ENCODE assay signal across 21 cellular contexts in the genomic region with DNA sequence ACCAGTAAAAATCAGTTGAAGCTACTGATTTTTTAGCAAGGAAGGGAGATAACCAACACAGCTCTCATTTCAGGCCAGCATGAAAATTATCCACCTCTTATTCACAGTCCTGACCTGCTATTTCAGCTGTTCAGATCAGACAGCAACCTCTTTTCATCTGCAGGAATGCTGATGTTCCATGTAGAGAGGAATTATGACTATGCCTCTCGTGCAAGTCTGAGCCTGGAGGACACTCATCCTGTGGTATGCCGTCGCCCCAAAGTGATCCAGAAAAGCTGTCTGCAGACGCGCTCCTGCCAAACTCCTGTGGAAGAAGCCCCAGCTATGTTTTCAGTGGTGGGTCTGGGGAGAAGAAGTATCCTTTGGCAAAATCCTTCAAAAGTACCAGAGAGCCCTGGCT.
DNase-seq lines count a peak whose midpoint lies in the region; ATAC-seq and TF ChIP-seq lines count a peak whose summit lies in the region.
"Had no signal": no experiment of that assay in that cellular context is flagged by ENCODE, and none has a peak within 500 bp of the region (broad histone marks: within the 10 kb centered on the region; RNA-seq: fewer than 3 reads in every experiment).

No MANE protein-coding gene starts in this region.

- H3F3A ChIP-seq in GM23338 (replicated peaks; ENCODE audit: low read depth) (no peaks in the 10 kb centered on the region), SK-N-SH (replicated peaks; ENCODE audit: insufficient read depth) (no peaks in the 10 kb centered on the region)

- H3K79me2 ChIP-seq in GM23338 (replicated peaks; ENCODE audit: insufficient read depth) (no peaks in the 10 kb centered on the region), SK-N-SH (ENCODE audit: insufficient read depth) (no peaks in the 10 kb centered on the region)

- ATAC-seq in GM23338, result no peak
- ATAC-seq: mucosa of descending colon, SK-N-SH treated with all-trans-retinoic acid at 6 μM for 48 hours had no signal

- peak overlapping the region; percentile 18 for H3K9ac ChIP-seq in skeletal muscle satellite cell (ENCODE audit: low read depth, low read length)
- H3K9ac ChIP-seq in SK-N-SH, result no peak overlapping the region

- H3K27ac Mint-ChIP-seq in GM23338, result no peak overlapping the region
- H3K27ac Mint-ChIP-seq: activated CD4-positive, alpha-beta memory T cell treated with anti-CD3 and anti-CD28 coated beads for 36 hours; activated naive CD8-positive, alpha-beta T cell treated with anti-CD3 and anti-CD28 coated beads, Interleukin-2, amount 10 ng/mL, durations not matched to agents 7 days and 5 days; stimulated activated naive CD8-positive, alpha-beta T cell treated with anti-CD3 and anti-CD28 coated beads, Interleukin-15, Interleukin-2, amounts not matched to agents 100 ng/mL and 50 ng/mL, for 24 hours had no signal

- H4K20me1 ChIP-seq in GM23338 (replicated peaks; ENCODE audit: insufficient read depth) (no peaks in the 10 kb centered on the region), SK-N-SH (ENCODE audit: insufficient read depth) (no peaks in the 10 kb centered on the region)

- no peak for TF ChIP-seq EP300 in SK-N-SH (IDR thresholded peaks at IDR 0.05; ENCODE audit: borderline replicate concordance in 1 of 2, low read depth in 1 of 2, low read length in 1 of 2)

- DNase-seq in GM23338 (ENCODE audit: low spot score) (no peak), amniotic epithelial cell (ENCODE audit: low read depth) (peak; percentile 51), foreskin fibroblast (peak; percentile 18 to 61), GM10266 (ENCODE audit: extremely low spot score) (no peak), ecto neural progenitor cell (ENCODE audit: low spot score) (no peak), SKM-1 treated with dmso at 0.1 percent for 144 hours (lab: John Stamatoyannopoulos, UW; ENCODE audit: unreplicated experiment) (no peak), SK-N-SH (no peak)
- DNase-seq: activated CD4-positive, alpha-beta memory T cell treated with anti-CD3 and anti-CD28 coated beads for 36 hours; activated CD4-positive, CD25-positive, alpha-beta regulatory T cell; activated naive CD8-positive, alpha-beta T cell treated with anti-CD3 and anti-CD28 coated beads, Interleukin-2, amount 10 ng/mL, durations not matched to agents 7 days and 5 days; left ventricle myocardium inferior; mucosa of descending colon; NCI-H1436 treated with DMSO at 0.1 percent for 48 hours; NCI-H2171; NCI-H524; stimulated activated CD4-positive, alpha-beta T cell treated with anti-CD3 and anti-CD28 coated beads, Interleukin-4, amount 100 ng/mL, for 4 hours; T1000; thyroid gland had no signal

- CTCF ChIA-PET in SK-N-SH (lab: Yijun Ruan, JAX), result no interaction called here

- WGBS in SK-N-SH (ENCODE audit: low lambda C conversion rate), result 80% methylated on average over 3 of the region's 5 CpGs

- POLR2A ChIA-PET in SK-N-SH (lab: Yijun Ruan, JAX), result no interaction called here

- H3K4me2 ChIP-seq in GM23338, result no peak overlapping the region
- no peak overlapping the region for H3K4me2 ChIP-seq in skeletal muscle satellite cell (ENCODE audit: low read length)
- no peak overlapping the region for H3K4me2 ChIP-seq in SK-N-SH

- H3K9me3 ChIP-seq in skeletal muscle satellite cell (replicated peaks; ENCODE audit: low read length) (no peaks in the 10 kb centered on the region), SK-N-SH (no peaks in the 10 kb centered on the region)
- H3K9me3 ChIP-seq: thyroid gland had no signal

- H3K9me3 Mint-ChIP-seq in GM23338, result no peaks in the 10 kb centered on the region; the same call in 1 of the 3 replicates
- H3K9me3 Mint-ChIP-seq: activated naive CD8-positive, alpha-beta T cell treated with anti-CD3 and anti-CD28 coated beads, Interleukin-2, amount 10 ng/mL, durations not matched to agents 7 days and 5 days; stimulated activated naive CD8-positive, alpha-beta T cell treated with anti-CD3 and anti-CD28 coated beads, Interleukin-15, Interleukin-2, amounts not matched to agents 100 ng/mL and 50 ng/mL, for 24 hours had no signal

- H3K4me1 Mint-ChIP-seq in GM23338, result peaks cover 8% of the 10 kb centered on the region; the same call in 2 of the 3 replicates
- H3K4me1 Mint-ChIP-seq: activated naive CD8-positive, alpha-beta T cell treated with anti-CD3 and anti-CD28 coated beads, Interleukin-2, amount 10 ng/mL, durations not matched to agents 7 days and 5 days had no signal

- H3K4me3 ChIP-seq in GM23338 (no peak overlapping the region), foreskin fibroblast (ENCODE audit: low read depth in 1 of 2, low read length in 2 of 2) (no peak overlapping the region), skeletal muscle satellite cell (ENCODE audit: low read length) (no peak overlapping the region), SK-N-SH (ENCODE audit: low read depth in 2 of 2, low read length in 1 of 2) (no peak overlapping the region)
- H3K4me3 ChIP-seq: left ventricle myocardium inferior, mucosa of descending colon, thyroid gland had no signal

- no peaks in the 10 kb centered on the region for H3K36me3 Mint-ChIP-seq in GM23338 (ENCODE audit: low read depth)
- H3K36me3 Mint-ChIP-seq: activated CD4-positive, alpha-beta memory T cell treated with anti-CD3 and anti-CD28 coated beads for 36 hours; activated naive CD8-positive, alpha-beta T cell treated with anti-CD3 and anti-CD28 coated beads, Interleukin-2, amount 10 ng/mL, durations not matched to agents 7 days and 5 days had no signal

- no peaks in the 10 kb centered on the region for H3K36me3 ChIP-seq in GM23338 (ENCODE audit: insufficient read depth)
- H3K36me3 ChIP-seq in skeletal muscle satellite cell (ENCODE audit: insufficient read depth, low read length), result no peaks in the 10 kb centered on the region
- no peaks in the 10 kb centered on the region for H3K36me3 ChIP-seq in SK-N-SH (replicated peaks in 1 of 2; ENCODE audit: control insufficient read depth in 1 of 2, insufficient read depth in 2 of 2, low read length in 1 of 2)
- H3K36me3 ChIP-seq: left ventricle myocardium inferior, thyroid gland had no signal

- no peak for TF ChIP-seq RAD21 in SK-N-SH (IDR thresholded peaks at IDR 0.05; ENCODE audit: low read length)

- TF ChIP-seq CTCF in GM23338 (conservative IDR thresholded peaks at IDR 0.05; ENCODE audit: low read depth in 2 of 2) (no peak), foreskin fibroblast (IDR thresholded peaks at IDR 0.05; ENCODE audit: low read depth, low read length) (no peak), GM10266 (IDR thresholded peaks at IDR 0.05; ENCODE audit: control insufficient read depth, insufficient read depth, low read depth, missing control alignments) (no peak), SK-N-SH (IDR thresholded peaks at IDR 0.05) (no peak)

- peak overlapping the region; percentile 69; the same call in 1 of the 2 replicates for H2AFZ ChIP-seq in GM23338
- no peak overlapping the region for H2AFZ ChIP-seq in SK-N-SH (ENCODE audit: low read depth)

- no peaks in the 10 kb centered on the region for H3K4me1 ChIP-seq in GM23338 (ENCODE audit: insufficient read depth)
- peaks cover 12% of the 10 kb centered on the region for H3K4me1 ChIP-seq in skeletal muscle satellite cell (ENCODE audit: control insufficient read depth, insufficient read depth, low read length)
- no peaks in the 10 kb centered on the region; a peak in 1 of 4 replicates for H3K4me1 ChIP-seq in SK-N-SH (ENCODE audit: control insufficient read depth in 1 of 2, insufficient read depth in 2 of 2, low read depth in 1 of 2, low read length in 1 of 2)
- H3K4me1 ChIP-seq: left ventricle myocardium inferior, thyroid gland had no signal

- H3K27me3 ChIP-seq in GM23338 (ENCODE audit: insufficient read depth) (no peaks in the 10 kb centered on the region), skeletal muscle satellite cell (ENCODE audit: control insufficient read depth, insufficient read depth, low read length) (no peaks in the 10 kb centered on the region), SK-N-SH (ENCODE audit: insufficient read depth) (no peaks in the 10 kb centered on the region)
- H3K27me3 ChIP-seq: thyroid gland had no signal

- H3K9me2 ChIP-seq in GM23338 (ENCODE audit: insufficient read depth), result no peaks in the 10 kb centered on the region
- no peaks in the 10 kb centered on the region for H3K9me2 ChIP-seq in SK-N-SH

- H3K27ac ChIP-seq in GM23338 (ENCODE audit: low read depth) (no peak overlapping the region), SK-N-SH (ENCODE audit: low read depth in 2 of 2, low read length in 1 of 2) (no peak overlapping the region)
- H3K27ac ChIP-seq: left ventricle myocardium inferior, thyroid gland had no signal

- no peak overlapping the region for H3K4me3 Mint-ChIP-seq in GM23338
- H3K4me3 Mint-ChIP-seq: activated CD4-positive, alpha-beta memory T cell treated with anti-CD3 and anti-CD28 coated beads for 36 hours; activated naive CD8-positive, alpha-beta T cell treated with anti-CD3 and anti-CD28 coated beads, Interleukin-2, amount 10 ng/mL, durations not matched to agents 7 days and 5 days; stimulated activated naive CD8-positive, alpha-beta T cell treated with anti-CD3 and anti-CD28 coated beads, Interleukin-15, Interleukin-2, amounts not matched to agents 100 ng/mL and 50 ng/mL, for 24 hours had no signal

- peaks cover 3% of the 10 kb centered on the region for H3K27me3 Mint-ChIP-seq in GM23338 (ENCODE audit: insufficient read depth, low read depth, poor library complexity)
- H3K27me3 Mint-ChIP-seq: activated CD4-positive, alpha-beta memory T cell treated with anti-CD3 and anti-CD28 coated beads for 36 hours; activated naive CD8-positive, alpha-beta T cell treated with anti-CD3 and anti-CD28 coated beads, Interleukin-2, amount 10 ng/mL, durations not matched to agents 7 days and 5 days; stimulated activated naive CD8-positive, alpha-beta T cell treated with anti-CD3 and anti-CD28 coated beads, Interleukin-15, Interleukin-2, amounts not matched to agents 100 ng/mL and 50 ng/mL, for 24 hours had no signal

TF ChIP-seq in GM23338, 12 proteins besides CTCF, POLR2A, EP300 and RAD21 (continues in another document):
- no peak for TF ChIP-seq NANOG (IDR thresholded peaks at IDR 0.05; ENCODE audit: borderline replicate concordance)

TF ChIP-seq in SK-N-SH, 30 proteins besides CTCF, POLR2A, EP300 and RAD21:
- no peak for TF ChIP-seq EZH2phosphoT487 (IDR thresholded peaks at IDR 0.05; ENCODE audit: borderline replicate concordance, low read depth)
- no peak for TF ChIP-seq FOSL2 (IDR thresholded peaks at IDR 0.05; ENCODE audit: borderline replicate concordance, low read depth)
- TF ChIP-seq GABPA (IDR thresholded peaks at IDR 0.05; ENCODE audit: low read depth), result no peak
- TF ChIP-seq PBX3 (IDR thresholded peaks at IDR 0.05), result no peak
- TF ChIP-seq CHD2 (IDR thresholded peaks at IDR 0.05; ENCODE audit: low read length, partially characterized antibody), result no peak

Comparison
In these comparisons a context has a peak if more than half of its experiments do, and no peak if none do; other contexts are left out.
1. DNase-seq: peak in amniotic epithelial cell (single experiment) and foreskin fibroblast (2 of 2); none in GM23338 (single experiment), GM10266 (single experiment), ecto neural progenitor cell (single experiment), SKM-1 treated with dmso at 0.1 percent for 144 hours (single experiment) and SK-N-SH (single experiment).